ENCODE assay signal across 7 cellular contexts in the genomic region with DNA sequence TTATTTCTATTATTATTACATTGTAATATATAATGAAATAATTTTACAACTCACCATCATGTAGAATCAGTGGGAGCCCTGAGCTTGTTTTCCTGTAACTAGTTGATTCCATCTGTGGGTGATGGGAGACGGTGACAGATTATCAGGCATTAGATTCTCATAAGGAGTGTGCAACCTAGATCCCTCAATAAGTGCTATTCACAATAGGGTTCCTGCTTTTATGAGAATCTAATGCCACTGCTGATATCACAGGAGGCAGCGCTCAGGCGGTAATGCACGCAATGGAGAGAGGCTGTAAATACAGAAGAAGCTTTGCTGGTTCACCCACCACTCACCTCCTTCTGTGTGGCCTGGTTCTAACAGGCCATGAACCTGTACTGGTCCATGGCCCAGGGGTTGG.
"Had no signal": no experiment of that assay in that cellular context is flagged by ENCODE, and none has a peak within 500 bp of the region (broad histone marks: within the 10 kb centered on the region; RNA-seq: fewer than 3 reads in every experiment).

No MANE protein-coding gene starts in this region.

- H3K4me3 ChIP-seq: K562 had no signal

- ATAC-seq: HepG2, K562 had no signal

- H3K27ac ChIP-seq: HL-60, KMS-11 had no signal

- DNase-seq: IMR-90, KBM-7, KG1 had no signal

- H3K4me2 ChIP-seq: KMS-11 had no signal

- H3K9ac ChIP-seq: KMS-11 had no signal
